26 cellular contexts compared by ENCODE assay signal in genomic region chr3:39419697-39420293, GRCh38. TPM values are rescaled to one million over a fixed set of nuclear protein-coding genes. Genes with fewer than 3 reads are reported as not detected.
"Had no signal": no experiment of that assay in that cellular context is flagged by ENCODE, and none has a peak within 500 bp of the region (broad histone marks: within the 10 kb centered on the region; RNA-seq: fewer than 3 reads in every experiment).

No MANE protein-coding gene starts in this region.

- H3K4me2 ChIP-seq: smooth muscle cell had no signal

- H3K4me3 ChIP-seq: breast epithelium, coronary artery, heart left ventricle, sigmoid colon, smooth muscle cell, testis had no signal

- H3K27me3 Mint-ChIP-seq: activated naive CD8-positive, alpha-beta T cell treated with anti-CD3 and anti-CD28 coated beads, Interleukin-2, amount 10 ng/mL, durations not matched to agents 7 days and 5 days had no signal

- DNase-seq: activated CD4-positive, alpha-beta T cell treated with anti-CD3 and anti-CD28 coated beads for 1 hour; activated naive CD4-positive, alpha-beta T cell treated with anti-CD3 and anti-CD28 coated beads for 36 hours; activated naive CD8-positive, alpha-beta T cell treated with anti-CD3 and anti-CD28 coated beads, Interleukin-2, amount 10 ng/mL, durations not matched to agents 7 days and 5 days; activated T-cell treated with anti-CD3 and anti-CD28 coated beads, Interleukin-2, amount 50 U/mL, for 1 hour; amniotic stem cell; cerebellar nuclear complex; heart left ventricle; left colon; naive thymus-derived CD4-positive, alpha-beta T cell; retina; sigmoid colon; stimulated activated CD4-positive, alpha-beta T cell treated with anti-CD3 and anti-CD28 coated beads, Interleukin-2, amount 100 ng/mL, for 48 hours; stimulated activated CD8-positive, alpha-beta memory T cell treated with anti-CD3 and anti-CD28 coated beads, Interleukin-4, amount 100 ng/mL, for 48 hours; stimulated activated naive B cell treated with anti-CD40 and anti-IgM and Interleukin-4, amounts not matched to agents 10 μg/mL and 1 μg/mL and 100 μg/mL, for 72 hours; T1000; testis; trophoblast cell had no signal

- H3K4me1 ChIP-seq: breast epithelium, sigmoid colon, testis had no signal

- H3K27me3 ChIP-seq: breast epithelium, heart left ventricle, sigmoid colon, testis had no signal

- H3K4me3 Mint-ChIP-seq: activated naive CD4-positive, alpha-beta T cell treated with anti-CD3 and anti-CD28 coated beads for 36 hours; activated naive CD8-positive, alpha-beta T cell treated with anti-CD3 and anti-CD28 coated beads, Interleukin-2, amount 10 ng/mL, durations not matched to agents 7 days and 5 days; naive thymus-derived CD4-positive, alpha-beta T cell; neural crest cell; stimulated activated naive B cell treated with anti-CD40 and anti-IgM and Interleukin-4, amounts not matched to agents 10 μg/mL and 1 μg/mL and 100 μg/mL, for 72 hours; T-helper 1 cell treated with Interleukin-12 subunit alpha and Interleukin-12 subunit beta and Interleukin-4 antibody, amounts not matched to agents 30 μg/mL and 1 μg/mL, for 36 hours had no signal

- H3K27ac Mint-ChIP-seq: activated naive CD4-positive, alpha-beta T cell treated with anti-CD3 and anti-CD28 coated beads for 36 hours; activated naive CD8-positive, alpha-beta T cell treated with anti-CD3 and anti-CD28 coated beads, Interleukin-2, amount 10 ng/mL, durations not matched to agents 7 days and 5 days; activated T-helper 2 cell treated with anti-CD3 and anti-CD28 coated beads, Interferon-gamma antibody, Interleukin-2, Interleukin-4, amounts not matched to agents 10 μg/mL and 5 μg/mL and 100 μg/mL, durations not matched to agents 14 hours and 24 hours and 36 hours; naive thymus-derived CD4-positive, alpha-beta T cell; stimulated activated naive B cell treated with anti-CD40 and anti-IgM and Interleukin-4, amounts not matched to agents 10 μg/mL and 1 μg/mL and 100 μg/mL, for 72 hours; T-helper 1 cell treated with Interleukin-12 subunit alpha and Interleukin-12 subunit beta and Interleukin-4 antibody, amounts not matched to agents 30 μg/mL and 1 μg/mL, for 36 hours had no signal

- H3K9me3 Mint-ChIP-seq: activated naive CD4-positive, alpha-beta T cell treated with anti-CD3 and anti-CD28 coated beads for 36 hours; activated naive CD8-positive, alpha-beta T cell treated with anti-CD3 and anti-CD28 coated beads, Interleukin-2, amount 10 ng/mL, durations not matched to agents 7 days and 5 days; activated T-helper 2 cell treated with anti-CD3 and anti-CD28 coated beads, Interferon-gamma antibody, Interleukin-2, Interleukin-4, amounts not matched to agents 10 μg/mL and 5 μg/mL and 100 μg/mL, durations not matched to agents 14 hours and 24 hours and 36 hours; neural crest cell; stimulated activated naive B cell treated with anti-CD40 and anti-IgM and Interleukin-4, amounts not matched to agents 10 μg/mL and 1 μg/mL and 100 μg/mL, for 72 hours; T-helper 1 cell treated with Interleukin-12 subunit alpha and Interleukin-12 subunit beta and Interleukin-4 antibody, amounts not matched to agents 30 μg/mL and 1 μg/mL, for 36 hours had no signal

- H3K4me1 Mint-ChIP-seq: activated naive CD8-positive, alpha-beta T cell treated with anti-CD3 and anti-CD28 coated beads, Interleukin-2, amount 10 ng/mL, durations not matched to agents 7 days and 5 days had no signal

- H3K36me3 ChIP-seq: breast epithelium, heart left ventricle, sigmoid colon had no signal

- H3K9me3 ChIP-seq: breast epithelium, heart left ventricle, sigmoid colon, testis had no signal

- ATAC-seq: heart left ventricle; left colon; naive thymus-derived CD4-positive, alpha-beta T cell; stimulated activated naive B cell treated with anti-CD40 and anti-IgM and Interleukin-4, amounts not matched to agents 10 μg/mL and 1 μg/mL and 100 μg/mL, for 72 hours had no signal

- H3K27ac ChIP-seq: breast epithelium, coronary artery, epithelial cell of prostate, heart left ventricle, sigmoid colon, testis had no signal

RNA-seq across cellular contexts. Expression of gene MOBP, which starts 47.7 kb away (rescaled TPM):
- total RNA-seq: activated naive CD4-positive, alpha-beta T cell treated with anti-CD3 and anti-CD28 coated beads for 36 hours; activated naive CD8-positive, alpha-beta T cell treated with anti-CD3 and anti-CD28 coated beads, Interleukin-2, amount 10 ng/mL, durations not matched to agents 7 days and 5 days; activated T-helper 2 cell treated with anti-CD3 and anti-CD28 coated beads, Interferon-gamma antibody, Interleukin-2, Interleukin-4, amounts not matched to agents 10 μg/mL and 5 μg/mL and 100 μg/mL, durations not matched to agents 14 hours and 24 hours and 36 hours; fibroblast of villous mesenchyme; lung microvascular endothelial cell; neural crest cell; sigmoid colon; smooth muscle cell had no signal
